2 cellular contexts compared by ENCODE assay signal in genomic region chr22:46933526-46933925, GRCh38.
A peak's percentile ranks its signal among the peaks of the same experiment; 100 is the strongest.
TF ChIP-seq lines count a peak whose summit lies in the region.

No MANE protein-coding gene starts in this region.

TF ChIP-seq in IMR-90, 13 proteins besides CTCF, POLR2A, EP300 and RAD21:
- TF ChIP-seq MXI1 (IDR thresholded peaks at IDR 0.05; ENCODE audit: borderline replicate concordance, low read depth, low read length) (no peak), RFX5 (IDR thresholded peaks at IDR 0.05; ENCODE audit: low read depth, low read length) (no peak), CHD1 (IDR thresholded peaks at IDR 0.05; ENCODE audit: low read depth, low read length) (no peak), RCOR1 (IDR thresholded peaks at IDR 0.05; ENCODE audit: insufficient replicate concordance, low read length) (no peak), MAFK (IDR thresholded peaks at IDR 0.05; ENCODE audit: low read depth, low read length) (no peak), USF2 (IDR thresholded peaks at IDR 0.05; ENCODE audit: low read depth, low read length) (no peak), SMC3 (IDR thresholded peaks at IDR 0.05; ENCODE audit: low read depth, low read length) (no peak)
- TF ChIP-seq, protein P1, sequence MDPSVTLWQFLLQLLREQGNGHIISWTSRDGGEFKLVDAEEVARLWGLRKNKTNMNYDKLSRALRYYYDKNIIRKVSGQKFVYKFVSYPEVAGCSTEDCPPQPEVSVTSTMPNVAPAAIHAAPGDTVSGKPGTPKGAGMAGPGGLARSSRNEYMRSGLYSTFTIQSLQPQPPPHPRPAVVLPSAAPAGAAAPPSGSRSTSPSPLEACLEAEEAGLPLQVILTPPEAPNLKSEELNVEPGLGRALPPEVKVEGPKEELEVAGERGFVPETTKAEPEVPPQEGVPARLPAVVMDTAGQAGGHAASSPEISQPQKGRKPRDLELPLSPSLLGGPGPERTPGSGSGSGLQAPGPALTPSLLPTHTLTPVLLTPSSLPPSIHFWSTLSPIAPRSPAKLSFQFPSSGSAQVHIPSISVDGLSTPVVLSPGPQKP (IDR thresholded peaks at IDR 0.05; ENCODE audit: borderline replicate concordance, low read depth, low read length), result no peak

TF ChIP-seq in GM12878, 131 proteins besides CTCF, POLR2A, EP300 and RAD21:
- TF ChIP-seq ESRRA (IDR thresholded peaks at IDR 0.05; ENCODE audit: low read length) (no peak), USF1 (IDR thresholded peaks at IDR 0.05; ENCODE audit: borderline replicate concordance, extremely low read length, insufficient read depth, low read depth, low read length) (peak; percentile 52), BCL11A (IDR thresholded peaks at IDR 0.05; ENCODE audit: low read depth, low read length) (no peak), NR2C1 (IDR thresholded peaks at IDR 0.05) (no peak)
